1 cellular context compared by ENCODE assay signal in the genomic region with DNA sequence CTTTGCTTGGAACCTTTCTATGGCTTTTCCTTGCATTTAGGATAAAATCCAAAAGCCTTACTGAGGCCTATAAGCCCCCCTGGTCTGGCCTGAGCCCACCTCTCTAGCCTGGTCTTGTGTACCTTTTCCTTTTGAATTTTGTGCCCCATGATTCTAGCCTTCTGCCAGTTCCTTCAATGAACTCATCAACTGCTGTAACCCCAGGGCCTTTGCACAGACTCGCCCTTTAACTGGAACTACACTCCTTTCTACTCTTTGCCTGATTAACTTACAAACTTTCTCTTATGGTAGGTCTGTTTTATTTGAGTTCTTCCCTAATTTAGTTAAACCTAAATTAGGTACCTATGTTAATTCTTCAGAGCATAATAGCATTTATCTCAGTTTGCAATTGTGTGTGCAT.
TF ChIP-seq lines count a peak whose summit lies in the region.

No MANE protein-coding gene starts in this region.

TF ChIP-seq in H1, 55 proteins besides CTCF, POLR2A, EP300 and RAD21:
- TF ChIP-seq BRCA1 (IDR thresholded peaks at IDR 0.05; ENCODE audit: low read depth, low read length) (no peak), KDM1A (IDR thresholded peaks at IDR 0.05; ENCODE audit: borderline replicate concordance, low read length) (0 out of 2 replicates have a peak, but pooled peaks have one; percentile 25)
